In the genomic region with DNA sequence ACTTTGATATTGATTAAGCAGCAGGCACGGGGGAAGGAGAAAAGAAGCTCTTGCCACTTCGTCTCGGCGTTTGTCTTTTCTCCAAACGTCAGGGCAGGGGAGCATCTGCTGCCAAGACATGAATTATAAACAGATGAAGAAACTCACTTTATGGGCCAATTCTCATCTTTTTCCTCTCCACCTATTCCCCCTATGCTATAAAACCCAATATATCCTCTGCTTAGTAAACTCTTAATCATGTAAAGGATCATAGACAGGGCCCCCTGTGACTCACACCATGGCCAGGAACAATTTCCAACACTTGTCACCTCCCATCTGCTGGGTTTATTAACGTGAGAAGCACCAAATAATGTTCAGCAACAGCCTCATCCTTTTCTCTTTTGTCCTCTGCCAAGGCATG, we compare ENCODE assay signal across 28 cellular contexts.
DNase-seq lines count a peak whose midpoint lies in the region; ATAC-seq and TF ChIP-seq lines count a peak whose summit lies in the region.
"Had no signal": no experiment of that assay in that cellular context is flagged by ENCODE, and none has a peak within 500 bp of the region (broad histone marks: within the 10 kb centered on the region; RNA-seq: fewer than 3 reads in every experiment).

No MANE protein-coding gene starts in this region.

- peaks cover 0 to 19% (median 12%) of the 10 kb centered on the region in 5 donors for H3K4me1 ChIP-seq in subcutaneous abdominal adipose tissue (ENCODE audit: control insufficient read depth in 5 of 5, insufficient read depth in 5 of 5, low read length in 5 of 5)
- H3K4me1 ChIP-seq: breast epithelium, Caco-2, heart left ventricle, lower lobe of right lung, right lobe of liver, SJSA1 had no signal

- H3K36me3 ChIP-seq in MG63 (no peaks in the 10 kb centered on the region), subcutaneous abdominal adipose tissue (ENCODE audit: control insufficient read depth in 5 of 5, insufficient read depth in 5 of 5, low read length in 5 of 5) (no peaks in the 10 kb centered on the region)
- H3K36me3 ChIP-seq: breast epithelium, heart left ventricle, lower lobe of right lung, right lobe of liver, SJSA1, tibial nerve had no signal

- DNase-seq in ELR (ENCODE audit: low read depth) (peak; percentile 58), MG63 (peak; percentile 55), fibroblast of the aortic adventitia (ENCODE audit: low read depth) (peak; percentile 53), natural killer cell (no peak), dedifferentiated amniotic fluid mesenchymal stem cell (ENCODE audit: extremely low spot score) (no peak)
- DNase-seq: activated CD4-positive, alpha-beta T cell treated with anti-CD3 and anti-CD28 coated beads, Interleukin-2, amount 10 ng/mL, durations not matched to agents 24 days and 14 days; Caco-2; DMS53; heart left ventricle; lower lobe of right lung; MV-4-11; naive thymus-derived CD4-positive, alpha-beta T cell; NCI-H1694; NCI-H510A; right lobe of liver; RPMI8226; stimulated activated CD4-positive, alpha-beta T cell treated with anti-CD3 and anti-CD28 coated beads, Interleukin-12 subunit alpha, Interleukin-12 subunit beta, amount 100 ng/mL, for 4 hours; stimulated activated CD4-positive, alpha-beta T cell treated with anti-CD3 and anti-CD28 coated beads, Interleukin-4, amount 100 ng/mL, for 1 hour had no signal

- no peak overlapping the region for H3K27ac Mint-ChIP-seq in natural killer cell
- H3K27ac Mint-ChIP-seq: activated CD4-positive, alpha-beta T cell treated with anti-CD3 and anti-CD28 coated beads, Interleukin-2, amount 10 ng/mL, durations not matched to agents 24 days and 14 days; activated naive CD4-positive, alpha-beta T cell treated with anti-CD3 and anti-CD28 coated beads, Interleukin-2, amount 50 U/mL, for 72 hours; CD14-positive monocyte; naive thymus-derived CD4-positive, alpha-beta T cell; progenitor cell of endocrine pancreas; WTC11 had no signal

- H3K4me3 Mint-ChIP-seq in natural killer cell = no peak overlapping the region
- H3K4me3 Mint-ChIP-seq: activated CD4-positive, alpha-beta T cell treated with anti-CD3 and anti-CD28 coated beads, Interleukin-2, amount 10 ng/mL, durations not matched to agents 24 days and 14 days; CD14-positive monocyte; naive thymus-derived CD4-positive, alpha-beta T cell; WTC11 had no signal

- H3K27me3 Mint-ChIP-seq in natural killer cell (ENCODE audit: low read depth in 2 of 2) = no peaks in the 10 kb centered on the region
- H3K27me3 Mint-ChIP-seq: progenitor cell of endocrine pancreas had no signal

- H3K9ac ChIP-seq in subcutaneous abdominal adipose tissue (ENCODE audit: low read length in 5 of 5) = no peak overlapping the region
- H3K9ac ChIP-seq: KMS-11 had no signal

- H3K36me3 Mint-ChIP-seq in natural killer cell = no peaks in the 10 kb centered on the region
- H3K36me3 Mint-ChIP-seq: CD14-positive monocyte had no signal

- TF ChIP-seq CTCF in fibroblast of the aortic adventitia (IDR thresholded peaks at IDR 0.05; ENCODE audit: insufficient read depth, low read length) (no peak), natural killer cell (IDR thresholded peaks at IDR 0.05) (no peak)

- peak overlapping the region; percentile 30 for H3K27ac ChIP-seq in subcutaneous abdominal adipose tissue (ENCODE audit: low read depth, low read length)
- H3K27ac ChIP-seq: breast epithelium, heart left ventricle, KMS-11, lower lobe of right lung, right lobe of liver, SJSA1, tibial nerve had no signal

- ATAC-seq in natural killer cell (no peak), GM19328 (IDR thresholded peaks at IDR 0.05; ENCODE audit: unreplicated experiment) (no peak)
- ATAC-seq: activated naive CD4-positive, alpha-beta T cell treated with anti-CD3 and anti-CD28 coated beads, Interleukin-2, amount 50 U/mL, for 72 hours; heart left ventricle; lower lobe of right lung; naive thymus-derived CD4-positive, alpha-beta T cell; right lobe of liver; WTC11 had no signal

- H3K4me3 ChIP-seq in MG63 = no peak overlapping the region
- no peak overlapping the region for H3K4me3 ChIP-seq in fibroblast of the aortic adventitia (ENCODE audit: low read depth, low read length)
- no peak overlapping the region for H3K4me3 ChIP-seq in subcutaneous abdominal adipose tissue (ENCODE audit: low read depth in 1 of 5, low read length in 5 of 5)
- H3K4me3 ChIP-seq: breast epithelium, heart left ventricle, lower lobe of right lung, right lobe of liver, SJSA1, tibial nerve had no signal

- intact Hi-C loops in natural killer cell (cut with micrococcal nuclease) = no loop called here

- peaks cover 18% of the 10 kb centered on the region for H3K9me3 ChIP-seq in MG63
- H3K9me3 ChIP-seq in subcutaneous abdominal adipose tissue (ENCODE audit: control insufficient read depth in 5 of 5, low read length in 5 of 5) = peaks cover 7 to 20% (median 15%) of the 10 kb centered on the region in 5 donors
- H3K9me3 ChIP-seq: Caco-2, right lobe of liver had no signal

- H3K27me3 ChIP-seq in MG63 (no peaks in the 10 kb centered on the region), subcutaneous abdominal adipose tissue (ENCODE audit: control insufficient read depth in 5 of 5, insufficient read depth in 4 of 5, low read length in 5 of 5) (no peaks in the 10 kb centered on the region)
- H3K27me3 ChIP-seq: breast epithelium, right lobe of liver, SJSA1, tibial nerve had no signal

- H3K4me1 Mint-ChIP-seq in natural killer cell = no peaks in the 10 kb centered on the region
- H3K4me1 Mint-ChIP-seq: activated CD4-positive, alpha-beta T cell treated with anti-CD3 and anti-CD28 coated beads, Interleukin-2, amount 10 ng/mL, durations not matched to agents 24 days and 14 days; CD14-positive monocyte; naive thymus-derived CD4-positive, alpha-beta T cell; WTC11 had no signal

- peaks cover 4 to 7% of the 10 kb centered on the region in 2 donors for H3K9me3 Mint-ChIP-seq in natural killer cell

Comparison
In these comparisons a context has a peak if more than half of its experiments do, and no peak if none do; other contexts are left out.
1. DNase-seq: peak in ELR (single experiment), MG63 (single experiment) and fibroblast of the aortic adventitia (single experiment); none in natural killer cell (single experiment) and dedifferentiated amniotic fluid mesenchymal stem cell (single experiment).